Comparison of ENCODE assay signal across 10 cellular contexts in genomic region chr16:47459603-47460002, GRCh38. TPM values are rescaled to one million over a fixed set of nuclear protein-coding genes. Genes with fewer than 3 reads are reported as not detected.
A peak's percentile ranks its signal among the peaks of the same experiment; 100 is the strongest.
DNase-seq lines count a peak whose midpoint lies in the region; ATAC-seq lines count a peak whose summit lies in the region.
"Had no signal": no experiment of that assay in that cellular context is flagged by ENCODE, and none has a peak within 500 bp of the region (broad histone marks: within the 10 kb centered on the region; RNA-seq: fewer than 3 reads in every experiment).

No MANE protein-coding gene starts in this region.

- H3K4me3 Mint-ChIP-seq in activated CD4-positive, alpha-beta T cell treated with anti-CD3 and anti-CD28 coated beads, Interleukin-2, amount 10 ng/mL, durations not matched to agents 24 days and 14 days, result peak overlapping the region; percentile 94
- H3K4me3 Mint-ChIP-seq in activated CD4-positive, alpha-beta memory T cell treated with anti-CD3 and anti-CD28 coated beads for 36 hours, result peak overlapping the region; percentile 93
- H3K4me3 Mint-ChIP-seq in stimulated activated naive CD8-positive, alpha-beta T cell treated with anti-CD3 and anti-CD28 coated beads, Interleukin-15, amount 100 ng/mL, for 72 hours, result peak overlapping the region; percentile 87 to 92

- peaks cover 20% of the 10 kb centered on the region for H3K36me3 Mint-ChIP-seq in activated CD4-positive, alpha-beta T cell treated with anti-CD3 and anti-CD28 coated beads, Interleukin-2, amount 10 ng/mL, durations not matched to agents 24 days and 14 days (ENCODE audit: low read depth)
- peaks cover 21% of the 10 kb centered on the region for H3K36me3 Mint-ChIP-seq in activated CD4-positive, alpha-beta memory T cell treated with anti-CD3 and anti-CD28 coated beads for 36 hours

- no peak for DNase-seq in activated CD4-positive, alpha-beta T cell treated with anti-CD3 and anti-CD28 coated beads, Interleukin-2, amount 10 ng/mL, durations not matched to agents 24 days and 14 days
- DNase-seq in activated CD4-positive, alpha-beta T cell treated with anti-CD3 and anti-CD28 coated beads, Interleukin-2, amount 50 U/mL, for 4 hours, result no peak
- DNase-seq in activated CD4-positive, alpha-beta memory T cell treated with anti-CD3 and anti-CD28 coated beads for 36 hours, result no peak
- DNase-seq in stimulated activated naive CD8-positive, alpha-beta T cell treated with anti-CD3 and anti-CD28 coated beads, Interleukin-15, amount 100 ng/mL, for 72 hours, result no peak
- DNase-seq in NCI-H69 (lab: John Stamatoyannopoulos, UW), result no peak
- no peak for DNase-seq in T-helper 9 cell
- DNase-seq: stimulated activated CD4-positive, alpha-beta T cell treated with anti-CD3 and anti-CD28 coated beads, Interleukin-4, amount 100 ng/mL, for 24 hours had no signal

- CTCF ChIA-PET in activated CD4-positive, alpha-beta memory T cell treated with anti-CD3 and anti-CD28 coated beads for 36 hours (lab: Charles Lee), result interaction anchor here (1.4 to 3.5 kb wide), 3 partner anchors 14 to 487 kb away, joined by 3 to 36 read pairs (median 3); partner anchors contain the start of gene NETO2

- no peaks in the 10 kb centered on the region for H3K9me3 ChIP-seq in iPS-18c (ENCODE audit: control insufficient read depth, insufficient read depth, low read length)

- intact Hi-C loops in activated CD4-positive, alpha-beta T cell treated with anti-CD3 and anti-CD28 coated beads, Interleukin-2, amount 10 ng/mL, durations not matched to agents 24 days and 14 days (cut with micrococcal nuclease), result loop anchor here (2.0 to 10.0 kb wide), 4 partner anchors 275 to 772 kb away; partner anchors contain the start of genes DNAJA2, NETO2, ORC6 and VPS35
- intact Hi-C loops in activated CD4-positive, alpha-beta memory T cell treated with anti-CD3 and anti-CD28 coated beads for 36 hours (cut with micrococcal nuclease), result loop anchor here (2.0 to 10.0 kb wide), 5 partner anchors 422 to 775 kb away; partner anchors contain the start of genes DNAJA2, GPT2, ORC6 and VPS35

- peaks cover 32% of the 10 kb centered on the region for H3K4me1 Mint-ChIP-seq in activated CD4-positive, alpha-beta T cell treated with anti-CD3 and anti-CD28 coated beads, Interleukin-2, amount 10 ng/mL, durations not matched to agents 24 days and 14 days
- peaks cover 48% of the 10 kb centered on the region for H3K4me1 Mint-ChIP-seq in activated CD4-positive, alpha-beta memory T cell treated with anti-CD3 and anti-CD28 coated beads for 36 hours (ENCODE audit: low read depth)
- H3K4me1 Mint-ChIP-seq in stimulated activated naive CD8-positive, alpha-beta T cell treated with anti-CD3 and anti-CD28 coated beads, Interleukin-15, amount 100 ng/mL, for 72 hours, result peaks cover 44% of the 10 kb centered on the region

- POLR2A ChIA-PET in activated CD4-positive, alpha-beta memory T cell treated with anti-CD3 and anti-CD28 coated beads for 36 hours (lab: Charles Lee), result interaction anchor here (1.3 to 2.7 kb wide), 2 partner anchors 14 to 25 kb away, joined by 5 read pairs; no protein-coding TSS in a partner anchor

- no peak for ATAC-seq in stimulated activated naive CD8-positive, alpha-beta T cell treated with anti-CD3 and anti-CD28 coated beads, Interleukin-15, amount 100 ng/mL, for 72 hours
- no peak for ATAC-seq in GM19452 (IDR thresholded peaks at IDR 0.05; ENCODE audit: unreplicated experiment)
- ATAC-seq: activated CD4-positive, CD25-positive, alpha-beta regulatory T cell treated with anti-CD3 and anti-CD28 coated beads, Interleukin-2, amount 50 U/mL, for 24 hours had no signal

- peak overlapping the region; percentile 98; the same call in 1 of the 2 replicates for H3K4me3 ChIP-seq in iPS-18c (ENCODE audit: insufficient read depth, low read depth, low read length)

- H3K27ac Mint-ChIP-seq in activated CD4-positive, alpha-beta T cell treated with anti-CD3 and anti-CD28 coated beads, Interleukin-2, amount 10 ng/mL, durations not matched to agents 24 days and 14 days, result peak overlapping the region; percentile 97
- peak overlapping the region; percentile 95 for H3K27ac Mint-ChIP-seq in activated CD4-positive, alpha-beta memory T cell treated with anti-CD3 and anti-CD28 coated beads for 36 hours
- peak overlapping the region; percentile 93 to 100 for H3K27ac Mint-ChIP-seq in stimulated activated naive CD8-positive, alpha-beta T cell treated with anti-CD3 and anti-CD28 coated beads, Interleukin-15, amount 100 ng/mL, for 72 hours

- no peaks in the 10 kb centered on the region for H3K9me3 Mint-ChIP-seq in activated CD4-positive, alpha-beta T cell treated with anti-CD3 and anti-CD28 coated beads, Interleukin-2, amount 10 ng/mL, durations not matched to agents 24 days and 14 days
- H3K9me3 Mint-ChIP-seq in activated CD4-positive, alpha-beta memory T cell treated with anti-CD3 and anti-CD28 coated beads for 36 hours, result no peaks in the 10 kb centered on the region
- H3K9me3 Mint-ChIP-seq in stimulated activated naive CD8-positive, alpha-beta T cell treated with anti-CD3 and anti-CD28 coated beads, Interleukin-15, amount 100 ng/mL, for 72 hours, result no peaks in the 10 kb centered on the region

- H3K27me3 Mint-ChIP-seq in activated CD4-positive, alpha-beta T cell treated with anti-CD3 and anti-CD28 coated beads, Interleukin-2, amount 10 ng/mL, durations not matched to agents 24 days and 14 days, result no peaks in the 10 kb centered on the region
- H3K27me3 Mint-ChIP-seq in activated CD4-positive, alpha-beta memory T cell treated with anti-CD3 and anti-CD28 coated beads for 36 hours, result no peaks in the 10 kb centered on the region
- H3K27me3 Mint-ChIP-seq in stimulated activated naive CD8-positive, alpha-beta T cell treated with anti-CD3 and anti-CD28 coated beads, Interleukin-15, amount 100 ng/mL, for 72 hours, result no peaks in the 10 kb centered on the region

RNA-seq across cellular contexts. Expression of gene ITFG1, which starts 1.3 kb away (rescaled TPM):
- total RNA-seq in activated CD4-positive, alpha-beta T cell treated with anti-CD3 and anti-CD28 coated beads, Interleukin-2, amount 10 ng/mL, durations not matched to agents 24 days and 14 days, result 26.1 and 28.5 TPM in 2 replicates
- 10 to 100 TPM; 20.6 to 22.0 TPM for total RNA-seq in activated CD4-positive, alpha-beta memory T cell treated with anti-CD3 and anti-CD28 coated beads for 36 hours

RNA-seq across cellular contexts. Expression of gene PHKB, which starts 1.5 kb away (rescaled TPM):
- 23.7 and 27.9 TPM in 2 replicates for total RNA-seq in activated CD4-positive, alpha-beta T cell treated with anti-CD3 and anti-CD28 coated beads, Interleukin-2, amount 10 ng/mL, durations not matched to agents 24 days and 14 days
- 10 to 100 TPM; 27.6 to 28.8 TPM for total RNA-seq in activated CD4-positive, alpha-beta memory T cell treated with anti-CD3 and anti-CD28 coated beads for 36 hours
